In the genomic region with DNA sequence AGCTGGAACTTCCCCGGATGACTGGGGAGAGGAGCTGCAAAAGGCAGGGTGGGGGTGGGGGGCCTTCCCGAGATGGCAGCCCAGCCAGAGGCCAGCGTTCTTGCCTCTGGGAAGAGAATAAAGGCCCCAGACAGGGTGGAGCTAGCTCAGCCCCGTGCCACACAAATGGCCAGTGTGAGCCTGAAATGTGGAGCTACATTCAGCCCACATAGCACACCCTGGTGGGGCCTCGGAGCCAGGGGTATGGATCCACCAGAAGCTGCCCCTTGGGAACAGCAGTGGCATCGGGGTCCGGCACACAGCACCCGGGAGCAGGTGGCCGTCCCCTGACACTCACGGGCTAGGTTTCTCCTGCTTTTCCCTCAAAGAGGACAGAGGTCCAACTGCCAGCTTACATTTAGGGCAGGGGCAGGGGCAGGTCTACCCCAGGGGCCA, we compare ENCODE assay signal across 11 cellular contexts.
DNase-seq lines count a peak whose midpoint lies in the region; ATAC-seq and TF ChIP-seq lines count a peak whose summit lies in the region.
"Had no signal": no experiment of that assay in that cellular context is flagged by ENCODE, and none has a peak within 500 bp of the region (broad histone marks: within the 10 kb centered on the region; RNA-seq: fewer than 3 reads in every experiment).

No MANE protein-coding gene starts in this region.

- peaks cover 31% of the 10 kb centered on the region for H3K4me1 Mint-ChIP-seq in activated naive CD4-positive, alpha-beta T cell treated with anti-CD3 and anti-CD28 coated beads, Interleukin-2, amount 50 U/mL, for 24 hours
- peaks cover 18 to 43% (median 32%) of the 10 kb centered on the region in 7 donors for H3K4me1 Mint-ChIP-seq in naive thymus-derived CD4-positive, alpha-beta T cell

- H3K27ac ChIP-seq in angular gyrus (ENCODE audit: low read depth, low read length) = peak overlapping the region; percentile 72
- peak overlapping the region; percentile 63 for H3K27ac ChIP-seq in naive thymus-derived CD4-positive, alpha-beta T cell (ENCODE audit: low read depth, low read length)
- peak overlapping the region; percentile 48 to 80 (median 76) for H3K27ac ChIP-seq in tibial nerve
- H3K27ac ChIP-seq: epithelial cell of prostate had no signal

- CTCF ChIA-PET in naive thymus-derived CD4-positive, alpha-beta T cell (lab: Charles Lee) = interaction anchor here (0.7 to 1.3 kb wide), 3 partner anchors 40 to 286 kb away, joined by 3 to 4 read pairs (median 4); no protein-coding TSS in a partner anchor

- no peaks in the 10 kb centered on the region for H3K9me3 ChIP-seq in naive thymus-derived CD4-positive, alpha-beta T cell (ENCODE audit: control insufficient read depth in 2 of 3, low read length in 3 of 3)
- H3K9me3 ChIP-seq in tibial nerve = no peaks in the 10 kb centered on the region

- H3K27ac Mint-ChIP-seq in activated naive CD4-positive, alpha-beta T cell treated with anti-CD3 and anti-CD28 coated beads, Interleukin-2, amount 50 U/mL, for 24 hours = peak overlapping the region; percentile 96
- peak overlapping the region; percentile 96 to 100 (median 98) for H3K27ac Mint-ChIP-seq in naive thymus-derived CD4-positive, alpha-beta T cell

- intact Hi-C loops in naive thymus-derived CD4-positive, alpha-beta T cell (cut with micrococcal nuclease) = loop anchor here (1.0 to 10.0 kb wide), 6 partner anchors 9 to 92 kb away; no protein-coding TSS in a partner anchor

- no peak for TF ChIP-seq EP300 in tibial nerve (IDR thresholded peaks at IDR 0.05)

- H3K36me3 ChIP-seq in naive thymus-derived CD4-positive, alpha-beta T cell (ENCODE audit: control insufficient read depth in 2 of 3, insufficient read depth in 3 of 3, low read length in 3 of 3) = no peaks in the 10 kb centered on the region
- peaks cover 0 to 14% (median 2%) of the 10 kb centered on the region in 3 donors for H3K36me3 ChIP-seq in tibial nerve

- no peak for ATAC-seq in naive thymus-derived CD4-positive, alpha-beta T cell
- ATAC-seq: PC-3 had no signal

- H3K4me3 Mint-ChIP-seq in activated naive CD4-positive, alpha-beta T cell treated with anti-CD3 and anti-CD28 coated beads, Interleukin-2, amount 50 U/mL, for 24 hours = peak overlapping the region; percentile 78
- peak overlapping the region; percentile 72 to 90 (median 80) for H3K4me3 Mint-ChIP-seq in naive thymus-derived CD4-positive, alpha-beta T cell

- peak overlapping the region; percentile 36 for H3K4me3 ChIP-seq in naive thymus-derived CD4-positive, alpha-beta T cell (ENCODE audit: low read length)
- no peak overlapping the region for H3K4me3 ChIP-seq in tibial nerve

- H3K36me3 Mint-ChIP-seq in activated naive CD4-positive, alpha-beta T cell treated with anti-CD3 and anti-CD28 coated beads, Interleukin-2, amount 50 U/mL, for 24 hours = no peaks in the 10 kb centered on the region
- H3K36me3 Mint-ChIP-seq in naive thymus-derived CD4-positive, alpha-beta T cell = peaks cover 0 to 7% (median 6%) of the 10 kb centered on the region in 5 donors

- H3K4me1 ChIP-seq in naive thymus-derived CD4-positive, alpha-beta T cell (ENCODE audit: control insufficient read depth in 2 of 2, insufficient read depth in 2 of 2, low read length in 2 of 2) = peaks cover 19 to 26% of the 10 kb centered on the region in 2 donors
- H3K4me1 ChIP-seq in tibial nerve = peaks cover 0 to 51% (median 18%) of the 10 kb centered on the region in 4 donors

- POLR2A ChIA-PET in naive thymus-derived CD4-positive, alpha-beta T cell (lab: Charles Lee) = interaction anchor here (0.6 to 4.3 kb wide), 9 partner anchors 11 to 663 kb away, joined by 3 to 37 read pairs (median 4); no protein-coding TSS in a partner anchor

- DNase-seq in activated naive CD4-positive, alpha-beta T cell (lab: John Stamatoyannopoulos, UW) = no peak
- no peak for DNase-seq in naive thymus-derived CD4-positive, alpha-beta T cell
- DNase-seq in tibial nerve (ENCODE audit: low spot score in 2 of 2) = no peak
- no peak for DNase-seq in AG08395 (ENCODE audit: low spot score)
- DNase-seq in T-helper 9 cell = no peak
- no peak for DNase-seq in NOMO-1 (lab: John Stamatoyannopoulos, UW; ENCODE audit: unreplicated experiment in 2 of 2)
- DNase-seq: NCI-H1930, PC-3 had no signal

- no peak for TF ChIP-seq POLR2A in tibial nerve (IDR thresholded peaks at IDR 0.05)

- WGBS in tibial nerve, 2 donors = 23 to 74% methylated on average over 2 to 9 of the region's 10 CpGs

- H3K27me3 ChIP-seq in naive thymus-derived CD4-positive, alpha-beta T cell (ENCODE audit: control insufficient read depth in 2 of 2, insufficient read depth in 2 of 2, low read length in 2 of 2) = no peaks in the 10 kb centered on the region
- H3K27me3 ChIP-seq in tibial nerve = no peaks in the 10 kb centered on the region

- no peaks in the 10 kb centered on the region for H3K27me3 Mint-ChIP-seq in activated naive CD4-positive, alpha-beta T cell treated with anti-CD3 and anti-CD28 coated beads, Interleukin-2, amount 50 U/mL, for 24 hours
- no peaks in the 10 kb centered on the region for H3K27me3 Mint-ChIP-seq in naive thymus-derived CD4-positive, alpha-beta T cell

- no peak for TF ChIP-seq CTCF in tibial nerve (IDR thresholded peaks at IDR 0.05)

- no peaks in the 10 kb centered on the region for H3K9me3 Mint-ChIP-seq in activated naive CD4-positive, alpha-beta T cell treated with anti-CD3 and anti-CD28 coated beads, Interleukin-2, amount 50 U/mL, for 24 hours
- H3K9me3 Mint-ChIP-seq in naive thymus-derived CD4-positive, alpha-beta T cell = no peaks in the 10 kb centered on the region
